1 cellular context compared by ENCODE assay signal in the genomic region with DNA sequence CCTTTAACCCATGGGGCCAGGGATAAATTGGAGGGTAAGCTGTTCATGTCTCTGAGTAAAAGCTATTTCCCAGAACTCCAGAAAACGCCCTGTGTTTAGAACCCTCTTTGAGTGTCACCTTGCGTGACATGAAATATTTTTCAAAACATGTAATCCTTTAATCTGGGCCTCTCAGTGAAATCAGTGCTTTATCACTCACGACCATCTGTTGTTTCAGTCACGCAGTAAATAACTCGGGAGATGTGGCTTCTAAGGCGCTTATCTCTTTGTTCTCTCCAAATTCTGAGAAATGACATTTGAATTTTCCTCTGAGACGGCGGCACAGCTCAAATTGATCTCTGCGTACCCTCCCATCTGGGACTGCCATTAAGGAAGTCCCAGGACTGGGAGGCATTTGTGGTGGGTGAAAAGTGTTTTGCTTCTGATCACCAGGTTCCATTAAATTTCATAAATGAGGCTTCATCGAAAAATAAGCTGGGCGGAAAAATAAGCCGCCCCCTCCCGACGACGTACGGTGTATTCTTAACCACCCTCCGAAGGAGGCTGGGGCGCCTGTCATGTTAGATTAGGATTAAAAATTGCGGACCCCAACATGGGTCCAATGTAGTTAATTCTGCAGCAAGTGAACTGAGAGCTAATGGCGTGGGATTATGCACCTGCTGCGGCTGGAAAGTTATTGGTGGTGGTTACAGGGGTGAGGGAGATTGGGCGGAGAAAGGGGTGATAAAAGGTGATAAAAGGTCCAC.
TF ChIP-seq lines count a peak whose summit lies in the region.

No MANE protein-coding gene starts in this region.

TF ChIP-seq in K562, 482 proteins besides CTCF, POLR2A, EP300 and RAD21 (continued from another document):
- TF ChIP-seq CUX1 (CRISPR knock-in tag; IDR thresholded peaks at IDR 0.05) (no peak), HDAC2 (IDR thresholded peaks at IDR 0.05) (peak; percentile 80; the same call in 1 of the 2 replicates), ARID1B (IDR thresholded peaks at IDR 0.05) (peak; percentile 63), SIX5 (IDR thresholded peaks at IDR 0.05; ENCODE audit: borderline replicate concordance in 1 of 2, insufficient read depth in 1 of 2, low read depth in 1 of 2, low read length in 2 of 2) (no peak), CBFA2T3 (IDR thresholded peaks at IDR 0.05) (peak; percentile 63), ZNF263 (CRISPR knock-in tag; IDR thresholded peaks at IDR 0.05; ENCODE audit: borderline replicate concordance) (no peak), ETV5 (CRISPR knock-in tag; IDR thresholded peaks at IDR 0.05; ENCODE audit: low read depth) (no peak), RBM25 (IDR thresholded peaks at IDR 0.05; ENCODE audit: low read depth, low read length, severe bottlenecking) (no peak), ATF7 (IDR thresholded peaks at IDR 0.05) (peak; percentile 27; the same call in 1 of the 2 replicates), ZNF75A (CRISPR knock-in tag; IDR thresholded peaks at IDR 0.05) (no peak), MEIS2 (IDR thresholded peaks at IDR 0.05; ENCODE audit: partially characterized antibody) (peak; percentile 89), MBD1 (CRISPR knock-in tag; IDR thresholded peaks at IDR 0.05) (no peak), TCF3 (CRISPR knock-in tag; IDR thresholded peaks at IDR 0.05) (peak; percentile 43), CXXC5 (CRISPR knock-in tag; IDR thresholded peaks at IDR 0.05) (peak; percentile 56), ZNF12 (CRISPR knock-in tag; IDR thresholded peaks at IDR 0.05) (no peak), CBFA2T2 (conservative IDR thresholded peaks at IDR 0.05) (peak; percentile 39; the same call in 1 of the 2 replicates), RCOR1 (IDR thresholded peaks at IDR 0.05; ENCODE audit: borderline replicate concordance in 1 of 2, low read depth in 2 of 2, low read length in 2 of 2) (peak; percentile 59 to 90; a peak in 2 of 4 replicates), HDAC1 (IDR thresholded peaks at IDR 0.05) (peak in 1 of 2 experiments; percentile 72; a peak in 2 of 4 replicates), TEAD4 (IDR thresholded peaks at IDR 0.05; ENCODE audit: low read length) (peak; percentile 70), TEAD4 (CRISPR knock-in tag; IDR thresholded peaks at IDR 0.05; ENCODE audit: borderline replicate concordance) (no peak), TAL1 (IDR thresholded peaks at IDR 0.05) (peak; percentile 74), PBX2 (CRISPR knock-in tag; IDR thresholded peaks at IDR 0.05; ENCODE audit: low read depth) (no peak), PBX2 (tag; conservative IDR thresholded peaks at IDR 0.05; ENCODE audit: low read depth) (peak; percentile 52), KDM1A (IDR thresholded peaks at IDR 0.05) (peak; percentile 90 to 91), PKNOX1 (IDR thresholded peaks at IDR 0.05) (peak; percentile 57)
- TF ChIP-seq, protein P1, sequence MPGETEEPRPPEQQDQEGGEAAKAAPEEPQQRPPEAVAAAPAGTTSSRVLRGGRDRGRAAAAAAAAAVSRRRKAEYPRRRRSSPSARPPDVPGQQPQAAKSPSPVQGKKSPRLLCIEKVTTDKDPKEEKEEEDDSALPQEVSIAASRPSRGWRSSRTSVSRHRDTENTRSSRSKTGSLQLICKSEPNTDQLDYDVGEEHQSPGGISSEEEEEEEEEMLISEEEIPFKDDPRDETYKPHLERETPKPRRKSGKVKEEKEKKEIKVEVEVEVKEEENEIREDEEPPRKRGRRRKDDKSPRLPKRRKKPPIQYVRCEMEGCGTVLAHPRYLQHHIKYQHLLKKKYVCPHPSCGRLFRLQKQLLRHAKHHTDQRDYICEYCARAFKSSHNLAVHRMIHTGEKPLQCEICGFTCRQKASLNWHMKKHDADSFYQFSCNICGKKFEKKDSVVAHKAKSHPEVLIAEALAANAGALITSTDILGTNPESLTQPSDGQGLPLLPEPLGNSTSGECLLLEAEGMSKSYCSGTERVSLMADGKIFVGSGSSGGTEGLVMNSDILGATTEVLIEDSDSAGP (CRISPR knock-in tag; IDR thresholded peaks at IDR 0.05) = no peak
